In genomic region chr12:102612008-102612407, GRCh38 we compare ENCODE assay signal across 23 cellular contexts.
DNase-seq lines count a peak whose midpoint lies in the region; ATAC-seq, FAIRE-seq and TF ChIP-seq lines count a peak whose summit lies in the region.
"Had no signal": no experiment of that assay in that cellular context is flagged by ENCODE, and none has a peak within 500 bp of the region (broad histone marks: within the 10 kb centered on the region; RNA-seq: fewer than 3 reads in every experiment).

No MANE protein-coding gene starts in this region.

- H3K4me3 ChIP-seq in HUES48 (ENCODE audit: low read depth, low read length), result peak overlapping the region; percentile 5; the same call in 1 of the 2 replicates
- no peak overlapping the region for H3K4me3 ChIP-seq in iPS DF 6.9 (ENCODE audit: low read length)
- H3K4me3 ChIP-seq in osteoblast (ENCODE audit: insufficient read depth, low read length), result no peak overlapping the region
- no peak overlapping the region for H3K4me3 ChIP-seq in GM23248
- no peak overlapping the region for H3K4me3 ChIP-seq in HepG2 (replicated peaks in 1 of 3; ENCODE audit: insufficient read depth in 1 of 3, low read depth in 2 of 3, low read length in 3 of 3)

- peak overlapping the region; percentile 88 for H3K27ac Mint-ChIP-seq in WTC11
- H3K27ac Mint-ChIP-seq: CD4-positive, CD25-positive, alpha-beta regulatory T cell; HFFc6 had no signal

- TF ChIP-seq RAD21 in HepG2 (CRISPR knock-in tag; IDR thresholded peaks at IDR 0.05), result no peak

- no peaks in the 10 kb centered on the region for H3F3A ChIP-seq in GM23248 (ENCODE audit: insufficient read depth)

- H3K36me3 ChIP-seq in HUES48 (ENCODE audit: control insufficient read depth, insufficient read depth, low read length) (no peaks in the 10 kb centered on the region), iPS DF 6.9 (ENCODE audit: control insufficient read depth, insufficient read depth, low read length) (no peaks in the 10 kb centered on the region), osteoblast (ENCODE audit: insufficient read depth, low read length) (no peaks in the 10 kb centered on the region), GM23248 (ENCODE audit: low read depth) (no peaks in the 10 kb centered on the region), HepG2 (replicated peaks in 1 of 2; ENCODE audit: control insufficient read depth in 1 of 2, insufficient read depth in 2 of 2, low read length in 2 of 2) (no peaks in the 10 kb centered on the region)
- H3K36me3 ChIP-seq: BE2C had no signal

- POLR2A ChIA-PET in WTC11 (lab: Charles Lee), result no interaction called here
- POLR2A ChIA-PET in HepG2 (lab: Yijun Ruan, JAX), result no interaction called here

- FAIRE-seq in HepG2 (lab: Jason Lieb, UNC), result no peak
- FAIRE-seq: A204.1, D721Med, GM12892, GM18507, H54 had no signal

- no peak for DNase-seq in WTC11 (ENCODE audit: low spot score)
- DNase-seq in iPS DF 6.9 (ENCODE audit: low read depth, low spot score), result peak; percentile 18
- no peak for DNase-seq in osteoblast (ENCODE audit: insufficient read length, low spot score, missing footprints)
- DNase-seq in central memory CD4-positive, alpha-beta T cell, result no peak
- DNase-seq in GM23248, result no peak
- no peak for DNase-seq in HepG2 (ENCODE audit: low spot score)
- DNase-seq: ACHN; BE2C; C1 segment of cervical spinal cord; Caco-2; CD4-positive, CD25-positive, alpha-beta regulatory T cell; GDM1; HFFc6; Kasumi-1; KG1 had no signal

- ATAC-seq in WTC11 (peak; percentile 93), HepG2 (no peak), GM19351 (IDR thresholded peaks at IDR 0.05; ENCODE audit: unreplicated experiment) (no peak)
- ATAC-seq: HCT116 had no signal

- TF ChIP-seq CTCF in WTC11 (IDR thresholded peaks at IDR 0.05) (no peak), osteoblast (IDR thresholded peaks at IDR 0.05; ENCODE audit: extremely low read depth, low read depth, low read length) (no peak), HepG2 (CRISPR knock-in tag; IDR thresholded peaks at IDR 0.05) (no peak)

- H3K27me3 Mint-ChIP-seq in WTC11 (ENCODE audit: low read depth), result no peaks in the 10 kb centered on the region
- H3K27me3 Mint-ChIP-seq: CD4-positive, CD25-positive, alpha-beta regulatory T cell had no signal

- H3K4me1 ChIP-seq in HUES48 (ENCODE audit: control insufficient read depth, insufficient read depth, low read length) (peaks cover 25% of the 10 kb centered on the region), iPS DF 6.9 (ENCODE audit: control insufficient read depth, insufficient read depth, low read length) (peaks cover 5% of the 10 kb centered on the region; the same call in 1 of the 2 replicates), osteoblast (ENCODE audit: insufficient read depth, low read length) (no peaks in the 10 kb centered on the region), GM23248 (ENCODE audit: insufficient read depth) (no peaks in the 10 kb centered on the region), HepG2 (ENCODE audit: insufficient read depth, low read length) (no peaks in the 10 kb centered on the region)
- H3K4me1 ChIP-seq: BE2C, Caco-2 had no signal

- H3K79me2 ChIP-seq in osteoblast (ENCODE audit: insufficient read depth, low read length) (no peaks in the 10 kb centered on the region), GM23248 (ENCODE audit: insufficient read depth) (no peaks in the 10 kb centered on the region), HepG2 (ENCODE audit: insufficient read depth, low read length) (no peaks in the 10 kb centered on the region)

- H3K4me2 ChIP-seq in osteoblast (ENCODE audit: insufficient read depth, low read length) (no peak overlapping the region), GM23248 (ENCODE audit: unreplicated experiment) (no peak overlapping the region), HepG2 (ENCODE audit: low read depth, low read length) (no peak overlapping the region)

- 0 out of 2 replicates have a peak overlapping the region, but pooled peaks have one; percentile 46 for H3K9ac ChIP-seq in HUES48 (ENCODE audit: low read depth, low read length)
- H3K9ac ChIP-seq in GM23248, result no peak overlapping the region
- no peak overlapping the region for H3K9ac ChIP-seq in HepG2 (ENCODE audit: insufficient read depth, low read depth, low read length)

- H3K4me1 Mint-ChIP-seq in WTC11, result peaks cover 35% of the 10 kb centered on the region
- H3K4me1 Mint-ChIP-seq: CD4-positive, CD25-positive, alpha-beta regulatory T cell had no signal

- in situ Hi-C loops in GM23248 (cut with MboI) (no loop called here), HepG2 (cut with HindIII; ENCODE audit: extremely low pct_ligation_motif_present, low pct_unique_long_range_greater_than_20kb) (no loop called here)

- CTCF ChIA-PET in WTC11 (lab: Charles Lee) (no interaction called here), HepG2 (lab: Yijun Ruan, JAX; ENCODE audit: low intra/inter-chr PET ratio, low total read pairs) (no interaction called here)

- WGBS in iPS DF 6.9 (ENCODE audit: insufficient coverage, insufficient read length), result no CpG with 5 or more reads among the region's 1 CpG
- WGBS in GM23248 (ENCODE audit: low coverage in 1 of 2, low lambda C conversion rate in 2 of 2, missing lambda C conversion rate in 2 of 2), 2 experiments, result 87 to 88% methylated on average over 1 of the region's 1 CpG
- 3% methylated on average over 1 of the region's 1 CpG for WGBS in HepG2 (ENCODE audit: low lambda C conversion rate)

- intact Hi-C loops in HepG2 (cut with micrococcal nuclease; ENCODE audit: unreplicated experiment), result no loop called here

- no peak for TF ChIP-seq POLR2A in HepG2 (IDR thresholded peaks at IDR 0.05; ENCODE audit: insufficient read depth in 1 of 2, low read depth in 2 of 2, low read length in 2 of 2)

- peaks cover 32% of the 10 kb centered on the region for H3K9me3 Mint-ChIP-seq in WTC11

- H4K20me1 ChIP-seq in osteoblast (ENCODE audit: insufficient read depth, low read length) (no peaks in the 10 kb centered on the region), GM23248 (ENCODE audit: insufficient read depth) (no peaks in the 10 kb centered on the region), HepG2 (ENCODE audit: insufficient read depth, low read length) (no peaks in the 10 kb centered on the region)

- peaks cover 5% of the 10 kb centered on the region; the same call in 1 of the 2 replicates for H3K9me3 ChIP-seq in HUES48 (ENCODE audit: control insufficient read depth, insufficient read depth, low read length)
- H3K9me3 ChIP-seq in iPS DF 6.9 (ENCODE audit: control insufficient read depth, insufficient read depth, low read length), result no peaks in the 10 kb centered on the region
- no peaks in the 10 kb centered on the region for H3K9me3 ChIP-seq in osteoblast (ENCODE audit: low read depth, low read length)
- H3K9me3 ChIP-seq in GM23248 (ENCODE audit: low read depth), result no peaks in the 10 kb centered on the region
- H3K9me3 ChIP-seq in HepG2 (ENCODE audit: low read length), result no peaks in the 10 kb centered on the region
- H3K9me3 ChIP-seq: BE2C, Caco-2 had no signal

- no peak for TF ChIP-seq EP300 in HepG2 (IDR thresholded peaks at IDR 0.05; ENCODE audit: low read depth in 2 of 2, low read length in 2 of 2)
- no peak for TF ChIP-seq EP300 in HepG2 (CRISPR knock-in tag; IDR thresholded peaks at IDR 0.05; ENCODE audit: borderline replicate concordance)

- H3K4me3 Mint-ChIP-seq in WTC11, result peak overlapping the region; percentile 41
- H3K4me3 Mint-ChIP-seq: CD4-positive, CD25-positive, alpha-beta regulatory T cell; HFFc6 had no signal

- H3K27me3 ChIP-seq in HUES48 (ENCODE audit: control insufficient read depth, insufficient read depth, low read length) (no peaks in the 10 kb centered on the region), iPS DF 6.9 (ENCODE audit: control insufficient read depth, insufficient read depth, low read length) (no peaks in the 10 kb centered on the region), osteoblast (ENCODE audit: insufficient read depth, low read length) (no peaks in the 10 kb centered on the region), GM23248 (replicated peaks; ENCODE audit: insufficient read depth) (no peaks in the 10 kb centered on the region), HepG2 (ENCODE audit: control insufficient read depth in 1 of 2, insufficient read depth in 2 of 2, low read length in 2 of 2) (no peaks in the 10 kb centered on the region; a peak in 1 of 5 replicates)
- H3K27me3 ChIP-seq: BE2C had no signal

- H2AFZ ChIP-seq in osteoblast (ENCODE audit: low read length), result peak overlapping the region; percentile 43
- H2AFZ ChIP-seq in GM23248, result no peak overlapping the region
- no peak overlapping the region for H2AFZ ChIP-seq in HepG2 (ENCODE audit: low read length)

- no TSS peak for BruUV-seq in HepG2 (replicated peaks; lab: Mats Ljungman, UMichigan)

- H3K9me2 ChIP-seq in GM23248 (ENCODE audit: insufficient read depth), result no peaks in the 10 kb centered on the region; the same call in 1 of the 2 replicates

- peaks cover 20% of the 10 kb centered on the region for H3K36me3 Mint-ChIP-seq in WTC11
- H3K36me3 Mint-ChIP-seq: CD4-positive, CD25-positive, alpha-beta regulatory T cell had no signal

- peak overlapping the region; percentile 82 for H3K27ac ChIP-seq in HUES48 (ENCODE audit: low read depth, low read length)
- H3K27ac ChIP-seq in iPS DF 6.9 (ENCODE audit: low read length), result peak overlapping the region; percentile 84
- H3K27ac ChIP-seq in osteoblast (ENCODE audit: low read depth, low read length), result no peak overlapping the region
- H3K27ac ChIP-seq in GM23248, result no peak overlapping the region
- no peak overlapping the region for H3K27ac ChIP-seq in HepG2 (ENCODE audit: extremely low read length, insufficient read depth, low read length)

TF ChIP-seq in HepG2, 621 proteins besides CTCF, POLR2A, EP300 and RAD21 (continues in another document):
- TF ChIP-seq ZNF230 (CRISPR knock-in tag; IDR thresholded peaks at IDR 0.05) (no peak), HOXA5 (CRISPR knock-in tag; IDR thresholded peaks at IDR 0.05) (no peak), KDM5A (IDR thresholded peaks at IDR 0.05; ENCODE audit: borderline replicate concordance, low read length) (no peak), GABPB1 (CRISPR knock-in tag; IDR thresholded peaks at IDR 0.05) (no peak)
- TF ChIP-seq, protein P1, sequence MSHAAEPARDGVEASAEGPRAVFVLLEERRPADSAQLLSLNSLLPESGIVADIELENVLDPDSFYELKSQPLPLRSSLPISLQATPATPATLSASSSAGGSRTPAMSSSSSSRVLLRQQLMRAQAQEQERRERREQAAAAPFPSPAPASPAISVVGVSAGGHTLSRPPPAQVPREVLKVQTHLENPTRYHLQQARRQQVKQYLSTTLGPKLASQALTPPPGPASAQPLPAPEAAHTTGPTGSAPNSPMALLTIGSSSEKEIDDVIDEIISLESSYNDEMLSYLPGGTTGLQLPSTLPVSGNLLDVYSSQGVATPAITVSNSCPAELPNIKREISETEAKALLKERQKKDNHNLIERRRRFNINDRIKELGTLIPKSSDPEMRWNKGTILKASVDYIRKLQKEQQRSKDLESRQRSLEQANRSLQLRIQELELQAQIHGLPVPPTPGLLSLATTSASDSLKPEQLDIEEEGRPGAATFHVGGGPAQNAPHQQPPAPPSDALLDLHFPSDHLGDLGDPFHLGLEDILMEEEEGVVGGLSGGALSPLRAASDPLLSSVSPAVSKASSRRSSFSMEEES (CRISPR knock-in tag; IDR thresholded peaks at IDR 0.05), result no peak
- TF ChIP-seq, protein P2, sequence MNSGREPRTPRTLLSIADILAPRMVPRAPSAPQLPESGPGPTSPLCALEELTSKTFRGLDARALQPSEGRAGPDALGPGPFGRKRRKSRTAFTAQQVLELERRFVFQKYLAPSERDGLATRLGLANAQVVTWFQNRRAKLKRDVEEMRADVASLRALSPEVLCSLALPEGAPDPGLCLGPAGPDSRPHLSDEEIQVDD (CRISPR knock-in tag; IDR thresholded peaks at IDR 0.05; ENCODE audit: borderline replicate concordance), result no peak

Comparison
In these comparisons a context has a peak if more than half of its experiments do, and no peak if none do; other contexts are left out.
1. H3K27ac ChIP-seq: peak in HUES48 (single experiment) and iPS DF 6.9 (single experiment); none in osteoblast (single experiment), GM23248 (single experiment) and HepG2 (single experiment).